In the genomic region with DNA sequence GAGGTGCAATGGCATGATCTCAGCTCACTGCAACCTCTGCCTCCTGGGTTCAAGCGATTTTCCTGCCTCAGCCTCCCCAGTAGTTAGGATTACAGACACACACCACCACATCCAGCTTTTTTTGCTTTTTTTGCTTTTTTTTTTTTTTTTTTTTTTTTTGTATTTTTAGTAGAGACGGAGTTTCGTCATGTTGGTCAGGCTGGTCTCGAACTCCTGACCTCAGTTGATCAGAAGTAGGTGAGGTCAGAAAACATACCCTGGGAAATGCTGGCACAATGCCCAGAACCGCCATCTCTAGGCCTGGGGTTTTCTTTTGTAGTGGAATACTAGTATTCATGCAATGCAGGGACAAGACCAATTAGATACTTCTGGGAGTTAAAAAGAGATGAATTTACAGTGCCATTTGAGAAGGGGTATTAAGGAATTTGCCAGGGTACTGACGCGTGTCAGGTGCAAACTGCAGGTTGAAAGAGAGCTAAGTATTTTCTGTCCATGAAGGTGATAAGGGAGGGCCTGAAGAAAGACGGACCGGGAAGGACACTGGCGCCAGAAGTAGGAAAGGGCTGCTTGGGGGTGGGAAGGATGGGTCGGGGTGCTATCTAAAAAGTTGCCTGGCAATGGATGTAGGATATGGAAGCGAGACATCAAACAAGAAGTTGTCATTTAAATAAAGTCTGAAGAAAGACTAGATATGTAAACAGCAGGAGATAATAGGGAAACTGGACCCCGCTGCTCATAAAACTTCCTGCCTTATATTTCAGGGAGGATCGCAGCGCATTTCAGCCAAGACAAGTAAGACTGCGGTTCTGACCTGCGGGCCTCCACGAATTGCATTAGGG, we compare ENCODE assay signal across 8 cellular contexts.
DNase-seq lines count a peak whose midpoint lies in the region; ATAC-seq and TF ChIP-seq lines count a peak whose summit lies in the region.
"Not testable (repeated sequence)": the region's sequence is repeated elsewhere in the genome, so short reads cannot be mapped to it uniquely, and the experiment has no call there.

No MANE protein-coding gene starts in this region.

- DNase-seq in Daoy (ENCODE audit: low read depth) = peak; percentile 29
- DNase-seq in NCI-H1105 treated with DMSO at 0.1 percent for 48 hours (lab: John Stamatoyannopoulos, UW) = peak; percentile 5
- DNase-seq in activated T-cell treated with anti-CD3 and anti-CD28 coated beads, Interleukin-2, amount 50 U/mL, for 72 hours = peak in 1 of 2 donors; percentile 30
- DNase-seq in mammary epithelial cell, nephron progenitor cell, upper lobe of right lung: not testable (repeated sequence)

- ATAC-seq in activated T-cell treated with anti-CD3 and anti-CD28 coated beads, Interleukin-2, amount 50 U/mL, for 72 hours (replicated peaks in 1 of 2); upper lobe of right lung: not testable (repeated sequence)

- not testable (repeated sequence) for TF ChIP-seq CTCF in mammary epithelial cell (conservative IDR thresholded peaks at IDR 0.05 in 1 of 2, IDR thresholded peaks at IDR 0.05 in 1 of 2; ENCODE audit: extremely low read depth in 1 of 2, insufficient read depth in 1 of 2, low read depth in 1 of 2, low read length in 2 of 2); nephron progenitor cell (IDR thresholded peaks at IDR 0.05); upper lobe of right lung (IDR thresholded peaks at IDR 0.05)

- H2AFZ ChIP-seq in mammary epithelial cell (ENCODE audit: low read depth, low read length) = not testable (repeated sequence)

- H3K9ac ChIP-seq in mammary epithelial cell (ENCODE audit: insufficient read depth, low read length) = not testable (repeated sequence)

- H3K4me3 Mint-ChIP-seq in T-helper 1 cell treated with Interleukin-12 subunit alpha and Interleukin-12 subunit beta and Interleukin-4 antibody, amounts not matched to agents 30 μg/mL and 1 μg/mL, for 36 hours = peak overlapping the region; percentile 49
- H3K4me3 Mint-ChIP-seq in activated T-cell treated with anti-CD3 and anti-CD28 coated beads, Interleukin-2, amount 50 U/mL, for 72 hours = peak overlapping the region; percentile 13 to 90
- H3K4me3 Mint-ChIP-seq in nephron progenitor cell = peak overlapping the region; percentile 82

- CTCF ChIA-PET in mammary epithelial cell (lab: Charles Lee; ENCODE audit: low non-redundant PET) = not testable (repeated sequence)

- H3K27me3 ChIP-seq in mammary epithelial cell (ENCODE audit: insufficient read depth, low read length); upper lobe of right lung: not testable (repeated sequence)

- H3K4me2 ChIP-seq in mammary epithelial cell (ENCODE audit: insufficient read depth, low read depth, low read length) = peak overlapping the region; percentile 71

- intact Hi-C loops in mammary epithelial cell (cut with micrococcal nuclease) = loop anchor here (5.0 kb wide), 1 partner anchor 55 kb away; no protein-coding TSS in a partner anchor
- intact Hi-C loops in upper lobe of right lung (cut with DNase I) = not testable (repeated sequence)

- not testable (repeated sequence) for H3K9me3 ChIP-seq in mammary epithelial cell (replicated peaks; ENCODE audit: insufficient read depth, low read length); iPS-18c (ENCODE audit: control insufficient read depth, insufficient read depth, low read length); upper lobe of right lung

- not testable (repeated sequence) for H3K9me3 Mint-ChIP-seq in T-helper 1 cell treated with Interleukin-12 subunit alpha and Interleukin-12 subunit beta and Interleukin-4 antibody, amounts not matched to agents 30 μg/mL and 1 μg/mL, for 36 hours; activated T-cell treated with anti-CD3 and anti-CD28 coated beads, Interleukin-2, amount 50 U/mL, for 72 hours
- H3K9me3 Mint-ChIP-seq in nephron progenitor cell = peaks cover 29% of the 10 kb centered on the region

- H3K4me1 ChIP-seq in mammary epithelial cell (ENCODE audit: insufficient read depth, low read length); upper lobe of right lung: not testable (repeated sequence)

- not testable (repeated sequence) for H3K27me3 Mint-ChIP-seq in T-helper 1 cell treated with Interleukin-12 subunit alpha and Interleukin-12 subunit beta and Interleukin-4 antibody, amounts not matched to agents 30 μg/mL and 1 μg/mL, for 36 hours (ENCODE audit: low read depth); activated T-cell treated with anti-CD3 and anti-CD28 coated beads, Interleukin-2, amount 50 U/mL, for 72 hours (ENCODE audit: low read depth)
- peaks cover 24% of the 10 kb centered on the region for H3K27me3 Mint-ChIP-seq in nephron progenitor cell (ENCODE audit: low read depth, poor library complexity)

- H4K20me1 ChIP-seq in mammary epithelial cell (ENCODE audit: insufficient read depth, low read length) = not testable (repeated sequence)

- not testable (repeated sequence) for H3K79me2 ChIP-seq in mammary epithelial cell (ENCODE audit: insufficient read depth, low read length)

- dilution Hi-C loops in mammary epithelial cell (cut with HindIII; ENCODE audit: low sequenced_read_pairs) = not testable (repeated sequence)

- in situ Hi-C loops in mammary epithelial cell (cut with MboI; ENCODE audit: low sequenced_read_pairs in 2 of 2) = not testable (repeated sequence)

- 84% methylated on average over 17 of the region's 18 CpGs for WGBS in mammary epithelial cell (ENCODE audit: low coverage, missing lambda C conversion rate)

- H3K4me1 Mint-ChIP-seq in T-helper 1 cell treated with Interleukin-12 subunit alpha and Interleukin-12 subunit beta and Interleukin-4 antibody, amounts not matched to agents 30 μg/mL and 1 μg/mL, for 36 hours (ENCODE audit: low read depth) = peaks cover 26% of the 10 kb centered on the region
- H3K4me1 Mint-ChIP-seq in activated T-cell treated with anti-CD3 and anti-CD28 coated beads, Interleukin-2, amount 50 U/mL, for 72 hours (ENCODE audit: low read depth) = peaks cover 35% of the 10 kb centered on the region
- H3K4me1 Mint-ChIP-seq in nephron progenitor cell = peaks cover 50% of the 10 kb centered on the region

- BruUV-seq in mammary epithelial cell (replicated peaks; lab: Mats Ljungman, UMichigan) = not testable (repeated sequence)

- H3K36me3 ChIP-seq in mammary epithelial cell (ENCODE audit: insufficient read depth, low read length); upper lobe of right lung: not testable (repeated sequence)

- H3K27ac ChIP-seq in mammary epithelial cell (ENCODE audit: insufficient read depth, low read depth, low read length) = not testable (repeated sequence)
- H3K27ac ChIP-seq in upper lobe of right lung = peak overlapping the region; percentile 96

- peak overlapping the region; percentile 13 for H3K27ac Mint-ChIP-seq in T-helper 1 cell treated with Interleukin-12 subunit alpha and Interleukin-12 subunit beta and Interleukin-4 antibody, amounts not matched to agents 30 μg/mL and 1 μg/mL, for 36 hours
- peak overlapping the region; percentile 21 for H3K27ac Mint-ChIP-seq in activated T-cell treated with anti-CD3 and anti-CD28 coated beads, Interleukin-2, amount 50 U/mL, for 72 hours
- H3K27ac Mint-ChIP-seq in nephron progenitor cell = not testable (repeated sequence)

- H3K4me3 ChIP-seq in mammary epithelial cell (replicated peaks in 1 of 3; ENCODE audit: insufficient read depth in 1 of 3, low read depth in 2 of 3, low read length in 3 of 3); upper lobe of right lung: not testable (repeated sequence)
- H3K4me3 ChIP-seq in iPS-18c (ENCODE audit: insufficient read depth, low read depth, low read length) = peak overlapping the region; percentile 47; the same call in 1 of the 2 replicates

- H3K36me3 Mint-ChIP-seq in T-helper 1 cell treated with Interleukin-12 subunit alpha and Interleukin-12 subunit beta and Interleukin-4 antibody, amounts not matched to agents 30 μg/mL and 1 μg/mL, for 36 hours (ENCODE audit: low read depth); activated T-cell treated with anti-CD3 and anti-CD28 coated beads, Interleukin-2, amount 50 U/mL, for 72 hours (ENCODE audit: insufficient read depth in 2 of 2); nephron progenitor cell (ENCODE audit: low read depth): not testable (repeated sequence)
